ENCODE assay signal across 14 cellular contexts in genomic region chr1:97827887-97828286, GRCh38.
DNase-seq lines count a peak whose midpoint lies in the region; ATAC-seq and TF ChIP-seq lines count a peak whose summit lies in the region.
"Had no signal": no experiment of that assay in that cellular context is flagged by ENCODE, and none has a peak within 500 bp of the region (broad histone marks: within the 10 kb centered on the region; RNA-seq: fewer than 3 reads in every experiment).

No MANE protein-coding gene starts in this region.

- no peak overlapping the region for H3K27ac ChIP-seq in DND-41 (ENCODE audit: low read length)
- H3K27ac ChIP-seq in spleen: no peak overlapping the region
- H3K27ac ChIP-seq: neutrophil, VCaP had no signal

- ATAC-seq in DND-41 (ENCODE audit: insufficient read depth, low read depth): peak; percentile 44; the same call in 1 of the 3 replicates
- ATAC-seq in GM21360 (IDR thresholded peaks at IDR 0.05; ENCODE audit: unreplicated experiment): peak; percentile 90
- peak; percentile 72 for ATAC-seq in HG03565 (IDR thresholded peaks at IDR 0.05; ENCODE audit: unreplicated experiment)

- no peaks in the 10 kb centered on the region for H3K9me3 ChIP-seq in DND-41 (ENCODE audit: insufficient read depth, low read length, severe bottlenecking)
- H3K9me3 ChIP-seq in spleen: no peaks in the 10 kb centered on the region
- H3K9me3 ChIP-seq: neutrophil had no signal

- H3K9ac ChIP-seq in DND-41 (ENCODE audit: low read depth, low read length): no peak overlapping the region

- H4K20me1 ChIP-seq in DND-41 (ENCODE audit: insufficient read depth, low read length): no peaks in the 10 kb centered on the region

- H3K36me3 ChIP-seq in DND-41 (ENCODE audit: insufficient read depth, low read length) (peaks cover 19% of the 10 kb centered on the region), spleen (peaks cover 0 to 6% (median 0%) of the 10 kb centered on the region in 6 donors)

- H3K4me3 ChIP-seq in DND-41 (ENCODE audit: low read depth in 1 of 2, low read length in 2 of 2): no peak overlapping the region
- no peak overlapping the region for H3K4me3 ChIP-seq in astrocyte of the spinal cord (ENCODE audit: low read depth, low read length)
- no peak overlapping the region for H3K4me3 ChIP-seq in spleen

- TF ChIP-seq CTCF in DND-41 (IDR thresholded peaks at IDR 0.05; ENCODE audit: borderline replicate concordance, extremely low read depth, low read length, poor library complexity, severe bottlenecking) (no peak), astrocyte of the spinal cord (IDR thresholded peaks at IDR 0.05; ENCODE audit: low read depth, low read length) (no peak), spleen (IDR thresholded peaks at IDR 0.05 in 8 of 11, conservative IDR thresholded peaks at IDR 0.05 in 3 of 11) (no peak)

- H3K27me3 ChIP-seq in DND-41 (ENCODE audit: insufficient read depth, low read length, poor library complexity) (no peaks in the 10 kb centered on the region), spleen (replicated peaks in 1 of 7) (no peaks in the 10 kb centered on the region)
- H3K27me3 ChIP-seq: neutrophil had no signal

- 42 to 80% (median 69%) methylated on average over 3 of the region's 3 CpGs for WGBS in spleen, 5 donors

- H3K4me2 ChIP-seq in DND-41 (ENCODE audit: insufficient read depth, low read length): no peak overlapping the region

- intact Hi-C loops in spleen (cut with DNase I; ENCODE audit: low total_unique reads): no loop called here

- no peak for TF ChIP-seq POLR2A in spleen (IDR thresholded peaks at IDR 0.05)

- H3K79me2 ChIP-seq in DND-41 (ENCODE audit: insufficient read depth, low read length): peaks cover 13% of the 10 kb centered on the region

- in situ Hi-C loops in astrocyte of the spinal cord (cut with HindIII; ENCODE audit: low sequenced_read_pairs): no loop called here

- H2AFZ ChIP-seq in DND-41 (ENCODE audit: low read depth, low read length): no peak overlapping the region

- no peaks in the 10 kb centered on the region for H3K4me1 ChIP-seq in DND-41 (ENCODE audit: insufficient read depth, low read length)
- peaks cover 0 to 14% (median 0%) of the 10 kb centered on the region in 6 donors for H3K4me1 ChIP-seq in spleen

- DNase-seq in DND-41 (no peak), astrocyte of the spinal cord (ENCODE audit: low read depth, low spot score) (peak; percentile 14), dermis blood vessel endothelial cell (no peak), NCI-H187 (lab: John Stamatoyannopoulos, UW) (no peak), spleen (no peak)
- DNase-seq in activated T-cell treated with anti-CD3 and anti-CD28 coated beads, Interleukin-2, amount 50 U/mL, for 1 hour: no peak
- DNase-seq: activated effector memory CD4-positive, alpha-beta T cell treated with anti-CD3 and anti-CD28 coated beads, Interleukin-2, amount 50 U/mL, for 16 hours; C1 segment of cervical spinal cord; NCI-H187 treated with DMSO at 0.1 percent for 48 hours; stimulated activated naive CD4-positive, alpha-beta T cell treated with Interleukin-2 at 50 U/mL for 16 hours had no signal
